27 cellular contexts compared by ENCODE assay signal in genomic region chr4:124943145-124943889, GRCh38.
DNase-seq lines count a peak whose midpoint lies in the region; ATAC-seq, FAIRE-seq and TF ChIP-seq lines count a peak whose summit lies in the region.
"Had no signal": no experiment of that assay in that cellular context is flagged by ENCODE, and none has a peak within 500 bp of the region (broad histone marks: within the 10 kb centered on the region; RNA-seq: fewer than 3 reads in every experiment).

No MANE protein-coding gene starts in this region.

- H3K4me3 ChIP-seq in PC-9 (no peak overlapping the region), mammary epithelial cell (replicated peaks in 1 of 3; ENCODE audit: insufficient read depth in 1 of 3, low read depth in 2 of 3, low read length in 3 of 3) (no peak overlapping the region), keratinocyte (ENCODE audit: control insufficient read depth in 2 of 3, extremely low read depth in 1 of 3, insufficient read depth in 2 of 3, low read depth in 1 of 3, low read length in 3 of 3) (no peak overlapping the region), GM23338 (no peak overlapping the region)
- H3K4me3 ChIP-seq: mucosa of descending colon, psoas muscle, spleen, uterus had no signal

- no peaks in the 10 kb centered on the region for H3K9me3 Mint-ChIP-seq in GM23338
- H3K9me3 Mint-ChIP-seq: neural crest cell; T-helper 1 cell treated with Interleukin-12 subunit alpha and Interleukin-12 subunit beta and Interleukin-4 antibody, amounts not matched to agents 30 μg/mL and 1 μg/mL, for 36 hours had no signal

- peaks cover 21% of the 10 kb centered on the region for H3K9me3 ChIP-seq in PC-9 (ENCODE audit: insufficient read depth, low read depth)
- H3K9me3 ChIP-seq in mammary epithelial cell (replicated peaks; ENCODE audit: insufficient read depth, low read length) = no peaks in the 10 kb centered on the region
- H3K9me3 ChIP-seq in keratinocyte (ENCODE audit: control insufficient read depth, low read depth, low read length) = no peaks in the 10 kb centered on the region
- H3K9me3 ChIP-seq: mucosa of descending colon, psoas muscle, spleen, uterus had no signal

- H3K36me3 ChIP-seq in PC-9 (ENCODE audit: low read depth) = peaks cover 4% of the 10 kb centered on the region; the same call in 1 of the 2 replicates
- H3K36me3 ChIP-seq in mammary epithelial cell (ENCODE audit: insufficient read depth, low read length) = peaks cover 3% of the 10 kb centered on the region
- H3K36me3 ChIP-seq in keratinocyte (ENCODE audit: control insufficient read depth in 2 of 2, extremely low read depth in 1 of 2, insufficient read depth in 2 of 2, low read length in 2 of 2) = no peaks in the 10 kb centered on the region
- no peaks in the 10 kb centered on the region for H3K36me3 ChIP-seq in GM23338 (ENCODE audit: insufficient read depth)
- H3K36me3 ChIP-seq: spleen, uterus had no signal

- H3F3A ChIP-seq in PC-9 (ENCODE audit: insufficient read depth, low read depth) (peaks cover 18% of the 10 kb centered on the region), GM23338 (replicated peaks; ENCODE audit: low read depth) (no peaks in the 10 kb centered on the region)

- H3K4me2 ChIP-seq in PC-9 (no peak overlapping the region), mammary epithelial cell (ENCODE audit: insufficient read depth, low read depth, low read length) (no peak overlapping the region), keratinocyte (ENCODE audit: control insufficient read depth, extremely low read depth, insufficient read depth, low read depth, low read length) (no peak overlapping the region), GM23338 (no peak overlapping the region)

- H3K4me1 ChIP-seq in PC-9 (replicated peaks; ENCODE audit: insufficient read depth) = peaks cover 42% of the 10 kb centered on the region
- H3K4me1 ChIP-seq in mammary epithelial cell (ENCODE audit: insufficient read depth, low read length) = peaks cover 25% of the 10 kb centered on the region
- peaks cover 32% of the 10 kb centered on the region for H3K4me1 ChIP-seq in keratinocyte (ENCODE audit: control insufficient read depth, extremely low read depth, insufficient read depth, low read length)
- peaks cover 9% of the 10 kb centered on the region for H3K4me1 ChIP-seq in GM23338 (ENCODE audit: insufficient read depth)
- H3K4me1 ChIP-seq: spleen, uterus had no signal

- no peak overlapping the region for H3K4me3 Mint-ChIP-seq in GM23338
- H3K4me3 Mint-ChIP-seq: activated naive CD8-positive, alpha-beta T cell; brain; CD4-positive, alpha-beta memory T cell; neural crest cell; T-helper 1 cell treated with Interleukin-12 subunit alpha and Interleukin-12 subunit beta and Interleukin-4 antibody, amounts not matched to agents 30 μg/mL and 1 μg/mL, for 36 hours had no signal

- no peaks in the 10 kb centered on the region for H3K36me3 Mint-ChIP-seq in GM23338 (ENCODE audit: low read depth)
- H3K36me3 Mint-ChIP-seq: activated naive CD8-positive, alpha-beta T cell; brain; CD4-positive, alpha-beta memory T cell had no signal

- H3K4me1 Mint-ChIP-seq in GM23338 = peaks cover 8% of the 10 kb centered on the region
- H3K4me1 Mint-ChIP-seq: CD4-positive, alpha-beta memory T cell had no signal

- no TSS peak for BruUV-seq in PC-9 (replicated peaks; lab: Mats Ljungman, UMichigan)
- no TSS peak for BruUV-seq in mammary epithelial cell (replicated peaks; lab: Mats Ljungman, UMichigan)

- ATAC-seq in GM18505 (IDR thresholded peaks at IDR 0.05; ENCODE audit: unreplicated experiment) = no peak
- ATAC-seq in GM23338 = no peak
- ATAC-seq in GM18873 (IDR thresholded peaks at IDR 0.05; ENCODE audit: low FRiP score, unreplicated experiment) = no peak
- ATAC-seq: left ventricle myocardium superior, mucosa of descending colon, psoas muscle had no signal

- peak; percentile 84 for DNase-seq in EL
- peak in 1 of 2 experiments; percentile 57 for DNase-seq in PC-9
- DNase-seq in mammary epithelial cell = peak; percentile 88
- peak; percentile 5 for DNase-seq in keratinocyte (ENCODE audit: low read depth, low spot score)
- DNase-seq in OCI-M1 (lab: John Stamatoyannopoulos, UW) = no peak
- no peak for DNase-seq in GM23338 (ENCODE audit: low spot score)
- DNase-seq: activated CD4-positive, alpha-beta T cell treated with anti-CD3 and anti-CD28 coated beads, Interleukin-2, amount 50 U/mL, for 48 hours; activated T-cell treated with anti-CD3 and anti-CD28 coated beads, Interleukin-2, amount 50 U/mL, for 1 hour; CD4-positive, alpha-beta memory T cell; dermis blood vessel endothelial cell; left ventricle myocardium superior; mucosa of descending colon; NCI-H1092; NCI-H2029 treated with DMSO at 0.1 percent for 48 hours; NCI-H524 treated with DMSO at 0.1 percent for 48 hours; psoas muscle; SHP77; spleen; uterus had no signal

- TF ChIP-seq POLR2A in GM18505 (IDR thresholded peaks at IDR 0.05; ENCODE audit: borderline replicate concordance, extremely low read depth, insufficient read depth, insufficient read length) = no peak

- H2AFZ ChIP-seq in PC-9 (peak overlapping the region; percentile 36; the same call in 1 of the 2 replicates), mammary epithelial cell (ENCODE audit: low read depth, low read length) (peak overlapping the region; percentile 52), keratinocyte (ENCODE audit: control insufficient read depth, low read length) (peak overlapping the region; percentile 37), GM23338 (no peak overlapping the region)

- POLR2A ChIA-PET in PC-9 (lab: Charles Lee; ENCODE audit: unreplicated experiment) = no interaction called here

- H3K79me2 ChIP-seq in PC-9 (ENCODE audit: low read depth) (no peaks in the 10 kb centered on the region), mammary epithelial cell (ENCODE audit: insufficient read depth, low read length) (no peaks in the 10 kb centered on the region), keratinocyte (ENCODE audit: control insufficient read depth, insufficient read depth, low read length) (no peaks in the 10 kb centered on the region), GM23338 (replicated peaks; ENCODE audit: insufficient read depth) (no peaks in the 10 kb centered on the region)

- no peaks in the 10 kb centered on the region for H3K27me3 Mint-ChIP-seq in GM23338 (ENCODE audit: insufficient read depth, low read depth, poor library complexity)
- H3K27me3 Mint-ChIP-seq: activated naive CD8-positive, alpha-beta T cell; brain; CD4-positive, alpha-beta memory T cell had no signal

- no peaks in the 10 kb centered on the region for H3K9me2 ChIP-seq in PC-9 (ENCODE audit: insufficient read depth)
- no peaks in the 10 kb centered on the region for H3K9me2 ChIP-seq in GM23338 (ENCODE audit: insufficient read depth)

- in situ Hi-C loops in mammary epithelial cell (cut with MboI; ENCODE audit: low sequenced_read_pairs in 2 of 2) = loop anchor here in 1 of 2 donors (25.0 kb wide), 1 partner anchor 231 kb away; the partner anchor contains the start of gene ANKRD50

- no peaks in the 10 kb centered on the region for H3K9me1 ChIP-seq in keratinocyte (ENCODE audit: control insufficient read depth, extremely low read depth, insufficient read depth, low read length)

- no peak overlapping the region for H3K27ac Mint-ChIP-seq in GM23338
- H3K27ac Mint-ChIP-seq: activated naive CD8-positive, alpha-beta T cell; brain; CD4-positive, alpha-beta memory T cell; T-helper 1 cell treated with Interleukin-12 subunit alpha and Interleukin-12 subunit beta and Interleukin-4 antibody, amounts not matched to agents 30 μg/mL and 1 μg/mL, for 36 hours had no signal

- FAIRE-seq in keratinocyte (lab: Jason Lieb, UNC) = peak; percentile 96
- FAIRE-seq: endothelial cell of umbilical vein had no signal

- CTCF ChIA-PET in PC-9 (lab: Charles Lee) = no interaction called here
- CTCF ChIA-PET in mammary epithelial cell (lab: Charles Lee; ENCODE audit: low non-redundant PET) = no interaction called here

- 64% methylated on average over 11 of the region's 11 CpGs for WGBS in mammary epithelial cell (ENCODE audit: low coverage, missing lambda C conversion rate)

- intact Hi-C loops in PC-9 (cut with micrococcal nuclease; ENCODE audit: unreplicated experiment) (loop anchor here (5.0 to 10.0 kb wide), 2 partner anchors 81 to 151 kb away; no protein-coding TSS in a partner anchor), mammary epithelial cell (cut with micrococcal nuclease) (no loop called here)

- H3K27ac ChIP-seq in PC-9 (peak overlapping the region; percentile 59), mammary epithelial cell (ENCODE audit: insufficient read depth, low read depth, low read length) (peak overlapping the region; percentile 37), keratinocyte (ENCODE audit: control insufficient read depth, insufficient read depth, low read length) (peak overlapping the region; percentile 70), GM23338 (ENCODE audit: low read depth) (no peak overlapping the region)
- H3K27ac ChIP-seq: psoas muscle, spleen, uterus, VCaP had no signal

- dilution Hi-C loops in mammary epithelial cell (cut with HindIII; ENCODE audit: low sequenced_read_pairs) (no loop called here), keratinocyte (cut with MboI; ENCODE audit: extremely low pct_ligation_motif_present, low sequenced_read_pairs) (no loop called here)

- H4K20me1 ChIP-seq in PC-9 (ENCODE audit: insufficient read depth) = no peaks in the 10 kb centered on the region
- no peaks in the 10 kb centered on the region for H4K20me1 ChIP-seq in mammary epithelial cell (ENCODE audit: insufficient read depth, low read length)
- no peaks in the 10 kb centered on the region for H4K20me1 ChIP-seq in keratinocyte (ENCODE audit: control insufficient read depth, extremely low read depth, insufficient read depth, low read length)
- H4K20me1 ChIP-seq in GM23338 (replicated peaks; ENCODE audit: insufficient read depth) = no peaks in the 10 kb centered on the region

- no peak for TF ChIP-seq CTCF in PC-9 (conservative IDR thresholded peaks at IDR 0.05)
- no peak for TF ChIP-seq CTCF in mammary epithelial cell (conservative IDR thresholded peaks at IDR 0.05 in 1 of 2, IDR thresholded peaks at IDR 0.05 in 1 of 2; ENCODE audit: extremely low read depth in 1 of 2, insufficient read depth in 1 of 2, low read depth in 1 of 2, low read length in 2 of 2)
- TF ChIP-seq CTCF in keratinocyte (optimal IDR thresholded peaks at IDR 0.05 in 1 of 3, IDR thresholded peaks at IDR 0.05 in 1 of 3, conservative IDR thresholded peaks at IDR 0.05 in 1 of 3; ENCODE audit: extremely low read depth in 1 of 3, insufficient read depth in 2 of 3, low read length in 3 of 3) = no peak
- TF ChIP-seq CTCF in GM23338 (conservative IDR thresholded peaks at IDR 0.05; ENCODE audit: low read depth in 2 of 2) = no peak

- no peak overlapping the region for H3K9ac ChIP-seq in mammary epithelial cell (ENCODE audit: insufficient read depth, low read length)
- peak overlapping the region; percentile 12 for H3K9ac ChIP-seq in keratinocyte (ENCODE audit: control insufficient read depth, extremely low read depth, insufficient read depth, low read length)

- H3K27me3 ChIP-seq in PC-9 (ENCODE audit: insufficient read depth, low read depth) = no peaks in the 10 kb centered on the region
- H3K27me3 ChIP-seq in mammary epithelial cell (ENCODE audit: insufficient read depth, low read length) = no peaks in the 10 kb centered on the region
- H3K27me3 ChIP-seq in keratinocyte (ENCODE audit: control insufficient read depth, extremely low read depth, insufficient read depth, low read length) = no peaks in the 10 kb centered on the region
- H3K27me3 ChIP-seq in GM23338 (ENCODE audit: insufficient read depth) = no peaks in the 10 kb centered on the region
- H3K27me3 ChIP-seq: spleen, uterus had no signal

Comparison
In these comparisons a context has a peak if more than half of its experiments do, and no peak if none do; other contexts are left out.
1. DNase-seq: peak in EL (single experiment), mammary epithelial cell (single experiment) and keratinocyte (single experiment); none in OCI-M1 (single experiment) and GM23338 (single experiment).